Comparison of ENCODE assay signal across 11 cellular contexts in the genomic region with DNA sequence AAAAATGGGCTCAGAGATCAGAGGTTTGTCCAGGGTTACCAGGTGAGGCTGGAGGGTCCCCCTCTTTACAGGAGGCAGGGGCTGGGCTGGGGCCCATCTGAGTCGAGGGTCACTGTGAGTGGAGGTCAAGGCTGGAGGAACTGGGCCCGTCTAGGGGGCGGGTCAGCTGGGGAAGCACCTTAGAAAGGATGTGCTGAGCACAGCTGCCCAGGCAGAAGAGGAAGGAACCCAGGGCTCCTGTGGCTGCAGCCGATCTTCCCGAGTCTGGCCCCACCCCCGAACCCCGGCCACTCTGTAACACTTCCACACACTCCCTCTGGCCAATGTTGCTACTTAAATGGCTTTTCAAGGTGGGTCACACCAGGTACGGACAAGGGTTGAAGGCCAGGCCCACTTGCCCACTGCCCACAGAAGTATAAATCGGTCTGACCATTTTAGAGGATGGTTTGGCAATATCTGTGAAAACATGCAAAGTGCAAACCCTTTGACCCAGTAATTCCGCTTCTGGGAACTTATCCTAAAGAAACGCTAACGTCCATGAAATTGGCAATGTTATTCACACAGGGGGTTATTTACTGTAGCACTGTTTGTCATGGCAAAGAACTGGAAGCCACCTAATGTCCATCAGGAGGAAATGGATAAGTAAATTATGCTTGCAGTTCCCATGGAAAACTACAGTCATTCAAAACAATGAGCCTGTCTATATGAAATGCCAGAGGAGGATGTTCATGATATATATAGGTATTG. TPM values are rescaled to one million over a fixed set of nuclear protein-coding genes. Genes with fewer than 3 reads are reported as not detected.
DNase-seq lines count a peak whose midpoint lies in the region; ATAC-seq, FAIRE-seq and TF ChIP-seq lines count a peak whose summit lies in the region.
"Had no signal": no experiment of that assay in that cellular context is flagged by ENCODE, and none has a peak within 500 bp of the region (broad histone marks: within the 10 kb centered on the region; RNA-seq: fewer than 3 reads in every experiment).

No MANE protein-coding gene starts in this region.

- intact Hi-C loops in lower lobe of right lung (cut with DNase I), result no loop called here

- peaks cover 26% of the 10 kb centered on the region for H3K4me1 ChIP-seq in lower lobe of right lung

- ATAC-seq in lower lobe of right lung (peak; percentile 29 to 34), GM21381 (IDR thresholded peaks at IDR 0.05; ENCODE audit: unreplicated experiment) (no peak)

- peak overlapping the region; percentile 83 to 95 (median 91) for H3K27ac Mint-ChIP-seq in IgD-negative memory B cell

- H3K36me3 Mint-ChIP-seq in IgD-negative memory B cell, result no peaks in the 10 kb centered on the region

- peak; percentile 36 for DNase-seq in Ammon's horn (ENCODE audit: low spot score)
- DNase-seq in choroid plexus epithelial cell (ENCODE audit: low read depth), result peak; percentile 26
- DNase-seq in lower lobe of right lung, result peak; percentile 54
- DNase-seq in urothelium cell line (ENCODE audit: low spot score), result no peak
- DNase-seq in dedifferentiated amniotic fluid mesenchymal stem cell (ENCODE audit: extremely low spot score), result no peak
- DNase-seq in NCI-H2081 treated with DMSO at 0.1 percent for 48 hours (lab: John Stamatoyannopoulos, UW), result no peak
- DNase-seq: BE2C, NCI-H146, NCI-H82 had no signal

- peaks cover 3% of the 10 kb centered on the region for H3K27me3 Mint-ChIP-seq in IgD-negative memory B cell

- no peak for FAIRE-seq in urothelium cell line (lab: Jason Lieb, UNC)

- H3K4me1 Mint-ChIP-seq in IgD-negative memory B cell, result peaks cover 34 to 45% (median 38%) of the 10 kb centered on the region in 3 donors

- peaks cover 0 to 4% (median 0%) of the 10 kb centered on the region in 3 donors for H3K9me3 Mint-ChIP-seq in IgD-negative memory B cell

- H3K4me3 ChIP-seq in choroid plexus epithelial cell (ENCODE audit: low read depth, low read length), result no peak overlapping the region
- no peak overlapping the region for H3K4me3 ChIP-seq in lower lobe of right lung

- no peak overlapping the region for H3K27ac ChIP-seq in lower lobe of right lung

- TF ChIP-seq CTCF in choroid plexus epithelial cell (conservative IDR thresholded peaks at IDR 0.05; ENCODE audit: low read depth, low read length) (no peak), lower lobe of right lung (IDR thresholded peaks at IDR 0.05) (no peak)

- H3K9me3 ChIP-seq in lower lobe of right lung, result no peaks in the 10 kb centered on the region
- H3K9me3 ChIP-seq: BE2C had no signal

- H3K36me3 ChIP-seq in lower lobe of right lung, result no peaks in the 10 kb centered on the region
- H3K36me3 ChIP-seq: BE2C had no signal

- no peaks in the 10 kb centered on the region for H3K27me3 ChIP-seq in lower lobe of right lung (ENCODE audit: low read depth)
- H3K27me3 ChIP-seq: BE2C had no signal

- peak overlapping the region in 3 of 4 donors; percentile 41 to 72 (median 46) for H3K4me3 Mint-ChIP-seq in IgD-negative memory B cell

RNA-seq across cellular contexts. Expression of gene EEIG1, which starts 30.5 kb away (rescaled TPM):
- polyA plus RNA-seq in IgD-negative memory B cell, result 90.5 TPM
- total RNA-seq in lower lobe of right lung, result 36.0 TPM

RNA-seq across cellular contexts. Expression of gene NAIF1, which starts 55.9 kb away (rescaled TPM):
- 12.7 TPM for polyA plus RNA-seq in IgD-negative memory B cell
- 11.3 TPM for total RNA-seq in lower lobe of right lung

RNA-seq across cellular contexts. Expression of gene SLC25A25, which starts 56.8 kb away (rescaled TPM):
- 7.4 TPM for polyA plus RNA-seq in IgD-negative memory B cell
- 27.3 TPM for total RNA-seq in lower lobe of right lung

Comparison
In these comparisons a context has a peak if more than half of its experiments do, and no peak if none do; other contexts are left out.
1. DNase-seq: peak in Ammon's horn (single experiment), choroid plexus epithelial cell (single experiment) and lower lobe of right lung (single experiment); none in urothelium cell line (single experiment), dedifferentiated amniotic fluid mesenchymal stem cell (single experiment) and NCI-H2081 treated with DMSO at 0.1 percent for 48 hours (single experiment).